In the genomic region with DNA sequence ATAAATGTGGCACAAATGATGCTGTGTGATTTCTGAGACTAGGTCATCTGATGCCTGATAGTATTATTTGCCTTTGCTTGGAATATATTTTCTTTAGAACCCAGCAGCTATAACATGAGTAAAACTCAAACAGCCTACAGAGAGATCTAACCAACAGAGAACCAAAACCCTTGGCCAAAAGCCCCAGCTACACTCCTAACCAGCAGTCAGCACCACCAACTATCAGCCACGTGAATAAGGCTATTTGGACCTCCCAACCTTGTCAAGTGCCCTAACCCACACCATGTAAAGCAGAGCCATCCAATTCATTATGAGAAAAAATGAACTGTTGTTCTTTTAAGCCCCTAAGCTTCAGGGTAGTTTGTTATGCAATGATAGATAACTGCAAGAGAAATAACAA, we compare ENCODE assay signal across 17 cellular contexts.
"Had no signal": no experiment of that assay in that cellular context is flagged by ENCODE, and none has a peak within 500 bp of the region (broad histone marks: within the 10 kb centered on the region; RNA-seq: fewer than 3 reads in every experiment).

No MANE protein-coding gene starts in this region.

- H3K9me3 ChIP-seq: esophagus squamous epithelium, gastroesophageal sphincter, upper lobe of left lung, uterus had no signal

- H3K27ac ChIP-seq: epithelial cell of prostate, esophagus squamous epithelium, gastroesophageal sphincter, upper lobe of left lung, uterus had no signal

- H3K27me3 Mint-ChIP-seq: naive thymus-derived CD4-positive, alpha-beta T cell had no signal

- H3K4me3 Mint-ChIP-seq: naive thymus-derived CD4-positive, alpha-beta T cell had no signal

- H3K27me3 ChIP-seq: esophagus squamous epithelium, gastroesophageal sphincter, upper lobe of left lung, uterus had no signal

- ATAC-seq: gastroesophageal sphincter; left lobe of liver; naive thymus-derived CD4-positive, alpha-beta T cell; right cardiac atrium had no signal

- DNase-seq: effector memory CD4-positive, alpha-beta T cell; esophagus squamous epithelium; foreskin fibroblast; glutamatergic neuron; islet precursor cell; mammary epithelial cell; naive thymus-derived CD4-positive, alpha-beta T cell; right cardiac atrium; small intestine; stimulated activated CD4-positive, alpha-beta T cell treated with anti-CD3 and anti-CD28 coated beads, Interleukin-12 subunit alpha, Interleukin-12 subunit beta, amount 100 ng/mL, for 4 hours; stimulated activated CD4-positive, alpha-beta T cell treated with anti-CD3 and anti-CD28 coated beads, Interleukin-2, amount 100 ng/mL, for 48 hours; stimulated activated naive CD4-positive, alpha-beta T cell treated with Interleukin-2 at 50 U/mL for 16 hours; upper lobe of left lung; uterus had no signal

- FAIRE-seq: small intestine had no signal
